18 cellular contexts compared by ENCODE assay signal in the genomic region with DNA sequence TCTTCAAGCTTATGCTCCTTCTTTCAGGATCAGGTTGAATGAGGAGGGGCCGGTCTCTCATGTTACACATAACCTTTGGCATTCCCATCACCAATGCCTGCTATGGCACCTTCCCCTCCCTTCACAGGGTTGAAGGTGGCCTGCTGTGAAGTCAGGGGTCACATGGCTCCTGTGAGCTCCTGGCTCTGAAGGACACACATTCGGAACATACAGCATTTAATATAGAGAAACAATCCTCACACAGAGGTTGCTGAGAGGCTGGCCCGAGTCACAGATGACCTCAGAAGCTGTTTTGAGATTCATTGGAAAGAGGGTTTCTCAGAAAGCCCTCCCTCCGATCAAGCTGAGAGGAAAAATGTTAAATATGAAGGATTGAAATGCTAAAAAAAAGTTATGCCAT.
A peak's percentile ranks its signal among the peaks of the same experiment; 100 is the strongest.
DNase-seq lines count a peak whose midpoint lies in the region; ATAC-seq, FAIRE-seq and TF ChIP-seq lines count a peak whose summit lies in the region.
"Had no signal": no experiment of that assay in that cellular context is flagged by ENCODE, and none has a peak within 500 bp of the region (broad histone marks: within the 10 kb centered on the region; RNA-seq: fewer than 3 reads in every experiment).

No MANE protein-coding gene starts in this region.

- no peaks in the 10 kb centered on the region for H4K20me1 ChIP-seq in H1 (replicated peaks in 1 of 2; ENCODE audit: control insufficient read depth in 1 of 2, insufficient read depth in 2 of 2, low read length in 2 of 2)
- H4K20me1 ChIP-seq: BLaER1 treated with 17β-estradiol and CSF1 and Interleukin-3, amounts not matched to agents 10 nM and 100 nM had no signal

- H3K4me2 ChIP-seq in H1 (ENCODE audit: insufficient read depth in 1 of 2, low read depth in 2 of 2, low read length in 2 of 2) = peak overlapping the region; percentile 18 to 53; a peak in 2 of 4 replicates

- H3K79me1 ChIP-seq in H1 (ENCODE audit: low read depth, low read length) = peaks cover 5% of the 10 kb centered on the region; the same call in 1 of the 2 replicates

- TF ChIP-seq EP300 in H1 (IDR thresholded peaks at IDR 0.05; ENCODE audit: borderline replicate concordance in 1 of 2, low read depth in 2 of 2, low read length in 2 of 2) = no peak
- TF ChIP-seq EP300 in stomach (IDR thresholded peaks at IDR 0.05) = no peak

- CTCF ChIA-PET in H1 (lab: Charles Lee; ENCODE audit: partially characterized antibody) = interaction anchor here (0.8 to 1.4 kb wide), 5 partner anchors 10 to 392 kb away, joined by 3 to 4 read pairs (median 3); no protein-coding TSS in a partner anchor

- H2AFZ ChIP-seq in H1 (ENCODE audit: low read length) = no peak overlapping the region

- H3K23ac ChIP-seq in H1 (ENCODE audit: insufficient read length) = no peak overlapping the region

- no peak overlapping the region for H2BK120ac ChIP-seq in H1 (replicated peaks; ENCODE audit: low read depth, low read length)

- DNase-seq in H1 (ENCODE audit: low read depth in 1 of 2, low spot score in 2 of 2) = no peak
- no peak for DNase-seq in lower lobe of right lung
- no peak for DNase-seq in stomach
- no peak for DNase-seq in NCI-H2029 treated with DMSO at 0.1 percent for 48 hours (lab: John Stamatoyannopoulos, UW)
- DNase-seq in T1000 (lab: John Stamatoyannopoulos, UW) = no peak
- no peak for DNase-seq in HK-2 (ENCODE audit: unreplicated experiment)
- DNase-seq: activated CD4-positive, alpha-beta T cell treated with anti-CD3 and anti-CD28 coated beads, Interleukin-2, amount 10 ng/mL, durations not matched to agents 7 days and 5 days; central memory CD4-positive, alpha-beta T cell; EL; HFFc6; NCI-H2171; PC-3 had no signal

- POLR2A ChIA-PET in H1 (lab: Charles Lee; ENCODE audit: partially characterized antibody) = interaction anchor here (0.7 to 1.1 kb wide), 3 partner anchors 9 to 166 kb away, joined by 3 read pairs; no protein-coding TSS in a partner anchor

- peak overlapping the region; percentile 3; the same call in 1 of the 2 replicates for H3K18ac ChIP-seq in H1 (ENCODE audit: extremely low read depth, low read length)

- H3K27ac ChIP-seq in HUES64 (ENCODE audit: low read depth, low read length) = peak overlapping the region; percentile 79; the same call in 1 of the 2 replicates
- no peak overlapping the region for H3K27ac ChIP-seq in H1 (ENCODE audit: low read depth, low read length)
- H3K27ac ChIP-seq in lower lobe of right lung = peak overlapping the region; percentile 44
- peak overlapping the region in 3 of 5 donors; percentile 0 to 38 (median 20) for H3K27ac ChIP-seq in stomach
- H3K27ac ChIP-seq: BLaER1 treated with 17β-estradiol and CSF1 and Interleukin-3, amounts not matched to agents 10 nM and 100 nM; neutrophil had no signal

- peak overlapping the region; percentile 52 for H2BK12ac ChIP-seq in H1 (ENCODE audit: low read depth, low read length)

- H3K56ac ChIP-seq in H1 (replicated peaks; ENCODE audit: insufficient read length, low read depth, low read length) = no peak overlapping the region

- intact Hi-C loops in lower lobe of right lung (cut with DNase I) (no loop called here), stomach (cut with DNase I; ENCODE audit: low total_unique reads) (no loop called here)

- H3K4me1 ChIP-seq in HUES64 (ENCODE audit: insufficient read depth, low read length) (peaks cover 80% of the 10 kb centered on the region), H1 (replicated peaks in 1 of 4; ENCODE audit: control insufficient read depth in 3 of 4, insufficient read depth in 4 of 4, low read length in 3 of 4) (peaks cover 20 to 44% (median 32%) of the 10 kb centered on the region in 4 experiments), lower lobe of right lung (peaks cover 39% of the 10 kb centered on the region), stomach (peaks cover 21 to 41% (median 28%) of the 10 kb centered on the region in 4 donors)

- no peak overlapping the region for H3K4me3 ChIP-seq in HUES64 (ENCODE audit: low read length)
- H3K4me3 ChIP-seq in H1 (ENCODE audit: extremely low read depth in 1 of 4, insufficient read depth in 2 of 4, low read depth in 3 of 4, low read length in 4 of 4) = no peak overlapping the region
- no peak overlapping the region for H3K4me3 ChIP-seq in lower lobe of right lung
- no peak overlapping the region for H3K4me3 ChIP-seq in stomach
- H3K4me3 ChIP-seq: BLaER1 treated with 17β-estradiol and CSF1 and Interleukin-3, amounts not matched to agents 10 nM and 100 nM had no signal

- H4K8ac ChIP-seq in H1 (ENCODE audit: extremely low read depth, insufficient read depth, low read length) = no peak overlapping the region

- peak overlapping the region; percentile 39 for H4K5ac ChIP-seq in H1 (ENCODE audit: insufficient read length, low read depth, low read length)

- H3K23me2 ChIP-seq in H1 (ENCODE audit: low read depth, low read length) = no peaks in the 10 kb centered on the region; the same call in 1 of the 2 replicates

- 40% methylated on average over 4 of the region's 4 CpGs for WGBS in HUES64
- 67% methylated on average over 4 of the region's 4 CpGs; no CpG with 5 or more reads in 1 of the 2 experiments for WGBS in H1 (ENCODE audit: extremely low coverage in 1 of 2, insufficient coverage in 1 of 2, insufficient read length in 1 of 2, insufficient replicate concordance in 2 of 2, low coverage in 1 of 2, low lambda C conversion rate in 2 of 2, missing lambda C conversion rate in 1 of 2), 2 experiments
- WGBS in stomach, 5 donors = 67 to 81% (median 72%) methylated on average over 4 of the region's 4 CpGs

- no peak for TF ChIP-seq RAD21 in H1 (IDR thresholded peaks at IDR 0.05 in 1 of 2, conservative IDR thresholded peaks at IDR 0.05 in 1 of 2; ENCODE audit: low read depth in 2 of 2, low read length in 2 of 2)

- no peak overlapping the region for H2BK15ac ChIP-seq in H1 (ENCODE audit: low read length)

- TF ChIP-seq CTCF in H1 (IDR thresholded peaks at IDR 0.05; ENCODE audit: control extremely low read depth in 1 of 3, insufficient read depth in 1 of 3, low read depth in 1 of 3, low read length in 3 of 3) (no peak), lower lobe of right lung (IDR thresholded peaks at IDR 0.05) (no peak), stomach (IDR thresholded peaks at IDR 0.05) (no peak)

- H3K36me3 ChIP-seq in HUES64 (ENCODE audit: insufficient read depth, low read length) (no peaks in the 10 kb centered on the region), H1 (ENCODE audit: control insufficient read depth in 2 of 4, insufficient read depth in 4 of 4, low read length in 3 of 4) (no peaks in the 10 kb centered on the region), lower lobe of right lung (no peaks in the 10 kb centered on the region), stomach (no peaks in the 10 kb centered on the region)
- H3K36me3 ChIP-seq: BLaER1 treated with 17β-estradiol and CSF1 and Interleukin-3, amounts not matched to agents 10 nM and 100 nM; neutrophil had no signal

- H3K4ac ChIP-seq in H1 (replicated peaks; ENCODE audit: insufficient read length, low read depth, low read length) = no peak overlapping the region

- H3K9ac ChIP-seq in HUES64 (ENCODE audit: low read depth, low read length) (no peak overlapping the region), H1 (replicated peaks in 1 of 4; ENCODE audit: extremely low read depth in 1 of 4, low read depth in 3 of 4, low read length in 3 of 4) (no peak overlapping the region)
- H3K9ac ChIP-seq: BLaER1 treated with 17β-estradiol and CSF1 and Interleukin-3, amounts not matched to agents 10 nM and 100 nM had no signal

- peak overlapping the region; percentile 49 for H4K91ac ChIP-seq in H1 (replicated peaks; ENCODE audit: insufficient read length, low read length)

- H3K14ac ChIP-seq in H1 (ENCODE audit: insufficient read length) = no peak overlapping the region

- TF ChIP-seq POLR2A in H1 (IDR thresholded peaks at IDR 0.05; ENCODE audit: control extremely low read depth in 1 of 2, low read depth in 2 of 2, low read length in 2 of 2) = no peak
- no peak for TF ChIP-seq POLR2A in stomach (IDR thresholded peaks at IDR 0.05)

- H2BK20ac ChIP-seq in H1 (ENCODE audit: low read length) = no peak overlapping the region

- H2AK5ac ChIP-seq in H1 (ENCODE audit: low read depth, low read length) = no peak overlapping the region

- FAIRE-seq in H1 (lab: Jason Lieb, UNC) = no peak
- FAIRE-seq: keratinocyte had no signal

- H3K79me2 ChIP-seq in H1 (ENCODE audit: control insufficient read depth in 1 of 2, insufficient read depth in 2 of 2, low read length in 2 of 2) = peaks cover 0 to 20% of the 10 kb centered on the region in 2 experiments; a peak in 2 of 4 replicates

- no peak for ATAC-seq in lower lobe of right lung
- no peak for ATAC-seq in HG03159 (IDR thresholded peaks at IDR 0.05; ENCODE audit: unreplicated experiment)
- ATAC-seq: activated T-helper 17 cell treated with anti-CD3 and anti-CD28 coated beads, Interleukin-2, amount 50 U/mL, for 72 hours; PC-3 had no signal

- H3K27me3 ChIP-seq in HUES64 (ENCODE audit: insufficient read depth, low read length) (no peaks in the 10 kb centered on the region), H1 (replicated peaks in 1 of 4; ENCODE audit: control insufficient read depth in 3 of 4, extremely low read depth in 1 of 4, insufficient read depth in 3 of 4, low read length in 3 of 4) (no peaks in the 10 kb centered on the region), lower lobe of right lung (ENCODE audit: low read depth) (no peaks in the 10 kb centered on the region), stomach (no peaks in the 10 kb centered on the region)
- H3K27me3 ChIP-seq: BLaER1 treated with 17β-estradiol and CSF1 and Interleukin-3, amounts not matched to agents 10 nM and 100 nM had no signal

- H3K9me3 ChIP-seq in HUES64 (ENCODE audit: insufficient read depth, low read depth, low read length) (no peaks in the 10 kb centered on the region), H1 (ENCODE audit: insufficient read depth in 2 of 2, low read depth in 1 of 2, low read length in 1 of 2) (no peaks in the 10 kb centered on the region), lower lobe of right lung (no peaks in the 10 kb centered on the region), stomach (no peaks in the 10 kb centered on the region)
- H3K9me3 ChIP-seq: BLaER1 treated with 17β-estradiol and CSF1 and Interleukin-3, amounts not matched to agents 10 nM and 100 nM; neutrophil had no signal

- peak overlapping the region; percentile 57; the same call in 1 of the 2 replicates for H2BK5ac ChIP-seq in H1 (ENCODE audit: low read depth, low read length)

TF ChIP-seq in H1, 55 proteins besides CTCF, POLR2A, EP300 and RAD21 (continues in another document):
- no peak for TF ChIP-seq CEBPB (IDR thresholded peaks at IDR 0.05; ENCODE audit: low read depth, low read length)
- TF ChIP-seq CTBP2 (IDR thresholded peaks at IDR 0.05; ENCODE audit: borderline replicate concordance, insufficient read depth, insufficient read length, low read length) = no peak
- TF ChIP-seq YY1 (IDR thresholded peaks at IDR 0.05; ENCODE audit: low read depth, low read length) = no peak
